Comparison of ENCODE assay signal across 26 cellular contexts in genomic region chr9:92492781-92493401, GRCh38. TPM values are rescaled to one million over a fixed set of nuclear protein-coding genes. Genes with fewer than 3 reads are reported as not detected.
"Had no signal": no experiment of that assay in that cellular context is flagged by ENCODE, and none has a peak within 500 bp of the region (broad histone marks: within the 10 kb centered on the region; RNA-seq: fewer than 3 reads in every experiment).

No MANE protein-coding gene starts in this region.

- H3K27me3 Mint-ChIP-seq: naive B cell had no signal

- H3K36me3 ChIP-seq: adrenal gland, gastrocnemius medialis, left lung, ovary, spleen, upper lobe of right lung had no signal

- H3K4me3 ChIP-seq: adrenal gland, gastrocnemius medialis, heart left ventricle, left lung, ovary, spleen, upper lobe of right lung had no signal

- H3K4me1 ChIP-seq: adrenal gland, left lung, spleen, upper lobe of right lung had no signal

- H3K27me3 ChIP-seq: adrenal gland, gastrocnemius medialis, heart left ventricle, left lung, ovary, spleen, upper lobe of right lung had no signal

- DNase-seq: activated CD4-positive, alpha-beta T cell treated with anti-CD3 and anti-CD28 coated beads, Interleukin-2, amount 50 U/mL, for 4 hours; activated gamma-delta T cell; activated T-cell treated with anti-CD3 and anti-CD28 coated beads, Interleukin-2, amount 50 U/mL, for 72 hours; adrenal gland; cerebellar nuclear complex; cortex of kidney; effector CD4-positive, alpha-beta T cell; gastrocnemius medialis; heart left ventricle; left lung; naive B cell; ovary; spleen; stimulated activated CD4-positive, alpha-beta T cell treated with anti-CD3 and anti-CD28 coated beads, Interleukin-1b, Interleukin-23, amount 100 ng/mL, for 48 hours; stimulated activated CD8-positive, alpha-beta memory T cell treated with anti-CD3 and anti-CD28 coated beads, Interleukin-4, amount 100 ng/mL, for 48 hours; stimulated activated naive CD4-positive, alpha-beta T cell; upper lobe of right lung had no signal

- H3K36me3 Mint-ChIP-seq: activated naive CD4-positive, alpha-beta T cell treated with anti-CD3 and anti-CD28 coated beads, Interleukin-2, amount 50 U/mL, for 72 hours; naive B cell had no signal

- H3K27ac ChIP-seq: gastrocnemius medialis, heart left ventricle, left lung, ovary, spleen, upper lobe of right lung had no signal

- H3K27ac Mint-ChIP-seq: activated naive CD4-positive, alpha-beta T cell treated with anti-CD3 and anti-CD28 coated beads, Interleukin-2, amount 50 U/mL, for 72 hours; activated T-cell treated with anti-CD3 and anti-CD28 coated beads, Interleukin-2, amount 50 U/mL, for 72 hours; naive B cell had no signal

- ATAC-seq: activated naive CD4-positive, alpha-beta T cell treated with anti-CD3 and anti-CD28 coated beads, Interleukin-2, amount 50 U/mL, for 72 hours; activated T-cell treated with anti-CD3 and anti-CD28 coated beads, Interleukin-2, amount 50 U/mL, for 72 hours; gastrocnemius medialis; heart left ventricle; left lung; sciatic nerve; upper lobe of right lung had no signal

- H3K4me3 Mint-ChIP-seq: activated T-cell treated with anti-CD3 and anti-CD28 coated beads, Interleukin-2, amount 50 U/mL, for 72 hours; naive B cell; neural crest cell had no signal

- H3K9me3 ChIP-seq: adrenal gland, gastrocnemius medialis, heart left ventricle, left lung, ovary, spleen, upper lobe of right lung had no signal

- H3K4me1 Mint-ChIP-seq: naive B cell had no signal

- H3K9me3 Mint-ChIP-seq: activated naive CD4-positive, alpha-beta T cell treated with anti-CD3 and anti-CD28 coated beads, Interleukin-2, amount 50 U/mL, for 72 hours; activated T-cell treated with anti-CD3 and anti-CD28 coated beads, Interleukin-2, amount 50 U/mL, for 72 hours; naive B cell had no signal

RNA-seq across cellular contexts. Expression of gene ASPN, which starts 10.6 kb away (rescaled TPM):
- total RNA-seq: activated CD8-positive, alpha-beta memory T cell treated with anti-CD3 and anti-CD28 coated beads for 36 hours; activated naive CD4-positive, alpha-beta T cell treated with anti-CD3 and anti-CD28 coated beads, Interleukin-2, amount 50 U/mL, for 72 hours; activated T-cell treated with anti-CD3 and anti-CD28 coated beads, Interleukin-2, amount 50 U/mL, for 72 hours; astrocyte; bronchial epithelial cell; kidney epithelial cell; lung microvascular endothelial cell; mononuclear cell; neural crest cell had no signal

RNA-seq across cellular contexts. Expression of gene ECM2, which starts 42.9 kb away (rescaled TPM):
- total RNA-seq: activated CD8-positive, alpha-beta memory T cell treated with anti-CD3 and anti-CD28 coated beads for 36 hours; activated naive CD4-positive, alpha-beta T cell treated with anti-CD3 and anti-CD28 coated beads, Interleukin-2, amount 50 U/mL, for 72 hours; activated T-cell treated with anti-CD3 and anti-CD28 coated beads, Interleukin-2, amount 50 U/mL, for 72 hours; kidney epithelial cell; lung microvascular endothelial cell; neural crest cell had no signal
